Comparison of ENCODE assay signal across 30 cellular contexts in the genomic region with DNA sequence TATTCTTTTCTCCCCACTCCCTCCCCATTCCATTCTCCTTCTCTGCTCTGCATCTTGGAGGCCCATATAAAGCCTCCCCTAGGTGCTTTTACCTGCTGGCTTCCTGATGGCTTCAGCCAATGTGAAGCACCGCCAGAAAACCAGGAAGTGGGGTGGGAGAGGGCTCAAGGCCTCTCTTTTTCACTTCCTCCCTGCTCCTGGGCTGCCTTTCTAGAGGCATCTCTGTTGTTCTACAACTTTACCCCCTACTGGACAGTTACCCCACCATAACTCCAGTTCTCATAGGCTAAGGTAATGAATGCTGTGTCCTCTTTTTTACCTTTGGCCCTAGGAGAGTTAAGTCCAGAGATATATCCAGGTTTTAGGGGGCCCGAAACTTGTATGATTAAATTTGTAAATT.
DNase-seq lines count a peak whose midpoint lies in the region; ATAC-seq, FAIRE-seq and TF ChIP-seq lines count a peak whose summit lies in the region.
"Had no signal": no experiment of that assay in that cellular context is flagged by ENCODE, and none has a peak within 500 bp of the region (broad histone marks: within the 10 kb centered on the region; RNA-seq: fewer than 3 reads in every experiment).

No MANE protein-coding gene starts in this region.

- H3K9me3 ChIP-seq in GM12878 (replicated peaks; ENCODE audit: control insufficient read depth, insufficient read depth, low read length) (no peaks in the 10 kb centered on the region), H9 (ENCODE audit: control insufficient read depth, low read depth, low read length) (no peaks in the 10 kb centered on the region), left ventricle myocardium inferior (replicated peaks) (no peaks in the 10 kb centered on the region)
- H3K9me3 ChIP-seq in CD4-positive, alpha-beta memory T cell (ENCODE audit: control insufficient read depth in 1 of 2, low read length in 2 of 2), result no peaks in the 10 kb centered on the region
- H3K9me3 ChIP-seq: esophagus squamous epithelium, gastrocnemius medialis, ovary, vagina had no signal

- H3T11ph ChIP-seq in H9 (ENCODE audit: low read length), result no peak overlapping the region

- no peak for TF ChIP-seq POLR2A in GM12891 (IDR thresholded peaks at IDR 0.05; ENCODE audit: low read depth, low read length)
- TF ChIP-seq POLR2A in GM12878 (IDR thresholded peaks at IDR 0.05; ENCODE audit: low read depth, low read length), result no peak

- ATAC-seq in GM21619 (IDR thresholded peaks at IDR 0.05; ENCODE audit: unreplicated experiment) (peak; percentile 57), GM12878 (peak; percentile 33; the same call in 1 of the 3 replicates)
- ATAC-seq: activated CD8-positive, alpha-beta memory T cell treated with anti-CD3 and anti-CD28 coated beads, Interleukin-2, amount 10 ng/mL, durations not matched to agents 7 days and 5 days; gastrocnemius medialis; left lobe of liver; natural killer cell treated with Interleukin-12 subunit alpha and Interleukin-12 subunit beta and Interleukin-15 and Interleukin-18, amount 100 ng/mL, for 72 hours; sciatic nerve; SK-N-SH treated with all-trans-retinoic acid at 6 μM for 48 hours had no signal

- no peaks in the 10 kb centered on the region for H3K4me1 Mint-ChIP-seq in CD4-positive, alpha-beta memory T cell
- H3K4me1 Mint-ChIP-seq in H9, result peaks cover 20 to 21% of the 10 kb centered on the region in 2 experiments
- H3K4me1 Mint-ChIP-seq: activated CD8-positive, alpha-beta memory T cell treated with anti-CD3 and anti-CD28 coated beads, Interleukin-2, amount 10 ng/mL, durations not matched to agents 7 days and 5 days; immature natural killer cell had no signal

- no peak overlapping the region for H3K4me3 Mint-ChIP-seq in CD4-positive, alpha-beta memory T cell
- H3K4me3 Mint-ChIP-seq in H9, result no peak overlapping the region
- H3K4me3 Mint-ChIP-seq: activated CD8-positive, alpha-beta memory T cell treated with anti-CD3 and anti-CD28 coated beads, Interleukin-2, amount 10 ng/mL, durations not matched to agents 7 days and 5 days; immature natural killer cell; natural killer cell treated with Interleukin-12 subunit alpha and Interleukin-12 subunit beta and Interleukin-15 and Interleukin-18, amount 100 ng/mL, for 72 hours had no signal

- H3K27me3 Mint-ChIP-seq in CD4-positive, alpha-beta memory T cell, result no peaks in the 10 kb centered on the region
- no peaks in the 10 kb centered on the region for H3K27me3 Mint-ChIP-seq in H9 (ENCODE audit: low read depth)
- H3K27me3 Mint-ChIP-seq: activated CD8-positive, alpha-beta memory T cell treated with anti-CD3 and anti-CD28 coated beads, Interleukin-2, amount 10 ng/mL, durations not matched to agents 7 days and 5 days; natural killer cell treated with Interleukin-12 subunit alpha and Interleukin-12 subunit beta and Interleukin-15 and Interleukin-18, amount 100 ng/mL, for 72 hours had no signal

- CTCF ChIA-PET in GM12878 (lab: Yijun Ruan, JAX), result no interaction called here
- CTCF ChIA-PET in CD4-positive, alpha-beta memory T cell (lab: Charles Lee; ENCODE audit: partially characterized antibody), result no interaction called here

- in situ Hi-C loops in GM12878 (cut with MboI), result no loop called here

- TF ChIP-seq CTCF in GM12878 (IDR thresholded peaks at IDR 0.05 in 2 of 3, conservative IDR thresholded peaks at IDR 0.05 in 1 of 3; ENCODE audit: control insufficient read depth in 2 of 3, extremely low read depth in 1 of 3, insufficient read depth in 1 of 3, low read depth in 3 of 3, low read length in 3 of 3), result no peak
- no peak for TF ChIP-seq CTCF in H9 (conservative IDR thresholded peaks at IDR 0.05)
- TF ChIP-seq CTCF in left ventricle myocardium inferior (IDR thresholded peaks at IDR 0.05; ENCODE audit: borderline replicate concordance), result no peak

- H3K9ac ChIP-seq in GM12878 (ENCODE audit: control insufficient read depth, insufficient read depth, low read length), result no peak overlapping the region
- no peak overlapping the region for H3K9ac ChIP-seq in H9 (ENCODE audit: extremely low read depth, insufficient read length, low read length)
- H3K9ac ChIP-seq: BLaER1 treated with 17β-estradiol and CSF1 and Interleukin-3, amounts not matched to agents 10 nM and 100 nM had no signal

- H3K79me2 ChIP-seq in GM12878 (ENCODE audit: control insufficient read depth, insufficient read depth, low read length) (no peaks in the 10 kb centered on the region), H9 (ENCODE audit: insufficient read depth, low read length) (no peaks in the 10 kb centered on the region)

- H4K20me1 ChIP-seq in GM12878 (ENCODE audit: control insufficient read depth, insufficient read depth), result no peaks in the 10 kb centered on the region
- no peaks in the 10 kb centered on the region for H4K20me1 ChIP-seq in H9 (ENCODE audit: control insufficient read depth, insufficient read depth, insufficient read length)
- H4K20me1 ChIP-seq: BLaER1 treated with 17β-estradiol and CSF1 and Interleukin-3, amounts not matched to agents 10 nM and 100 nM had no signal

- H3K79me1 ChIP-seq in H9 (ENCODE audit: insufficient read depth, low read depth, low read length, poor library complexity, severe bottlenecking), result no peaks in the 10 kb centered on the region

- H2BK5ac ChIP-seq in H9 (ENCODE audit: insufficient read length, low read length), result no peak overlapping the region

- no peak overlapping the region for H2BK12ac ChIP-seq in H9 (ENCODE audit: insufficient read length, low read depth, low read length)

- 47% methylated on average over 2 of the region's 2 CpGs for WGBS in GM12878 (ENCODE audit: insufficient coverage, insufficient replicate concordance, low lambda C conversion rate, missing lambda C conversion rate)
- WGBS in H9 (ENCODE audit: extremely low coverage, insufficient read length, low lambda C conversion rate), result no CpG with 5 or more reads among the region's 2 CpGs

- H4K8ac ChIP-seq in H9 (replicated peaks; ENCODE audit: insufficient read length, low read depth, low read length), result no peak overlapping the region

- H2BK120ac ChIP-seq in H9 (ENCODE audit: low read depth, low read length, poor library complexity, severe bottlenecking), result no peak overlapping the region

- H2AK5ac ChIP-seq in H9 (ENCODE audit: insufficient read length, low read length), result no peak overlapping the region

- no peak overlapping the region for H3K4ac ChIP-seq in H9 (ENCODE audit: low read depth, low read length)

- H3K27me3 ChIP-seq in GM12878 (replicated peaks in 1 of 2; ENCODE audit: control insufficient read depth in 2 of 2, insufficient read depth in 2 of 2, low read length in 1 of 2) (no peaks in the 10 kb centered on the region), H9 (ENCODE audit: insufficient read depth, low read length) (no peaks in the 10 kb centered on the region), left ventricle myocardium inferior (ENCODE audit: low read depth) (no peaks in the 10 kb centered on the region)
- no peaks in the 10 kb centered on the region for H3K27me3 ChIP-seq in CD4-positive, alpha-beta memory T cell (ENCODE audit: insufficient read depth, low read length)
- H3K27me3 ChIP-seq: BLaER1 treated with 17β-estradiol and CSF1 and Interleukin-3, amounts not matched to agents 10 nM and 100 nM; esophagus squamous epithelium; gastrocnemius medialis; ovary; vagina had no signal

- no peaks in the 10 kb centered on the region for H3K36me3 Mint-ChIP-seq in CD4-positive, alpha-beta memory T cell
- H3K36me3 Mint-ChIP-seq in H9 (ENCODE audit: insufficient read depth in 1 of 3, low read depth in 3 of 3), result no peaks in the 10 kb centered on the region; a peak in 1 of 7 replicates
- H3K36me3 Mint-ChIP-seq: activated CD8-positive, alpha-beta memory T cell treated with anti-CD3 and anti-CD28 coated beads, Interleukin-2, amount 10 ng/mL, durations not matched to agents 7 days and 5 days; natural killer cell treated with Interleukin-12 subunit alpha and Interleukin-12 subunit beta and Interleukin-15 and Interleukin-18, amount 100 ng/mL, for 72 hours had no signal

- H3K14ac ChIP-seq in H9 (ENCODE audit: insufficient read depth, low read length), result no peak overlapping the region

- no peak overlapping the region for H2BK15ac ChIP-seq in H9 (ENCODE audit: low read depth, low read length)

- POLR2A ChIA-PET in GM12878 (lab: Charles Lee), result no interaction called here
- POLR2A ChIA-PET in CD4-positive, alpha-beta memory T cell (lab: Charles Lee; ENCODE audit: partially characterized antibody), result no interaction called here

- SMC1A ChIA-PET in GM12878 (lab: Charles Lee; ENCODE audit: uncharacterized antibody, unreplicated experiment), result no interaction called here

- no peak for TF ChIP-seq RAD21 in GM12878 (IDR thresholded peaks at IDR 0.05; ENCODE audit: insufficient read depth, low read depth, low read length)

- no peak for DNase-seq in GM12891 (ENCODE audit: insufficient read length, low spot score)
- DNase-seq in NAMALWA (ENCODE audit: low spot score), result peak; percentile 21
- DNase-seq in GM12878 (ENCODE audit: low read depth, low spot score), result no peak
- no peak for DNase-seq in CD4-positive, alpha-beta memory T cell
- DNase-seq in H9, result no peak
- DNase-seq in left ventricle myocardium inferior, result no peak
- DNase-seq in NCI-H748 (lab: John Stamatoyannopoulos, UW; ENCODE audit: unreplicated experiment), result no peak
- DNase-seq: activated CD4-positive, alpha-beta T cell treated with anti-CD3 and anti-CD28 coated beads, Interleukin-2, amount 50 U/mL, for 1 hour; activated CD8-positive, alpha-beta memory T cell treated with anti-CD3 and anti-CD28 coated beads, Interleukin-2, amount 10 ng/mL, durations not matched to agents 7 days and 5 days; activated naive CD4-positive, alpha-beta T cell treated with anti-CD3 and anti-CD28 coated beads, Interleukin-2, amount 50 U/mL, for 16 hours; esophagus squamous epithelium; gastrocnemius medialis; H7; hippocampal formation; immature natural killer cell; NCI-H2171; NCI-H526; OCI-M1; ovary; stimulated activated CD4-positive, alpha-beta T cell treated with anti-CD3 and anti-CD28 coated beads, Interleukin-4, amount 100 ng/mL, for 4 hours; stimulated activated naive CD4-positive, alpha-beta T cell; WERI-Rb-1 had no signal

- H2AFZ ChIP-seq in GM12878 (ENCODE audit: control insufficient read depth, low read depth, low read length) (no peak overlapping the region), H9 (ENCODE audit: low read length) (no peak overlapping the region)

- H3K27ac ChIP-seq in GM12878 (ENCODE audit: control insufficient read depth, insufficient read depth) (no peak overlapping the region), H9 (ENCODE audit: insufficient read length, low read depth, low read length) (no peak overlapping the region), left ventricle myocardium inferior (replicated peaks) (no peak overlapping the region)
- H3K27ac ChIP-seq in CD4-positive, alpha-beta memory T cell (ENCODE audit: low read depth, low read length), result no peak overlapping the region
- H3K27ac ChIP-seq: BLaER1 treated with 17β-estradiol and CSF1 and Interleukin-3, amounts not matched to agents 10 nM and 100 nM; coronary artery; esophagus squamous epithelium; gastrocnemius medialis; ovary; vagina; WERI-Rb-1 had no signal

- no peak overlapping the region for H2BK20ac ChIP-seq in H9 (ENCODE audit: low read depth, low read length, poor library complexity, severe bottlenecking)

- H3K36me3 ChIP-seq in GM12878 (ENCODE audit: control insufficient read depth in 2 of 2, insufficient read depth in 2 of 2, low read length in 1 of 2) (no peaks in the 10 kb centered on the region), left ventricle myocardium inferior (no peaks in the 10 kb centered on the region)
- no peaks in the 10 kb centered on the region for H3K36me3 ChIP-seq in CD4-positive, alpha-beta memory T cell (ENCODE audit: insufficient read depth, low read length)
- H3K36me3 ChIP-seq: BLaER1 treated with 17β-estradiol and CSF1 and Interleukin-3, amounts not matched to agents 10 nM and 100 nM; esophagus squamous epithelium; gastrocnemius medialis; ovary; vagina; WERI-Rb-1 had no signal

- no peaks in the 10 kb centered on the region for H3K23me2 ChIP-seq in H9 (ENCODE audit: insufficient read length, low read depth, low read length, poor library complexity, severe bottlenecking)

- H3K4me3 ChIP-seq in GM12878, result no peak overlapping the region
- no peak overlapping the region for H3K4me3 ChIP-seq in CD4-positive, alpha-beta memory T cell (ENCODE audit: low read length in 2 of 2)
- H3K4me3 ChIP-seq in left ventricle myocardium inferior, result no peak overlapping the region
- H3K4me3 ChIP-seq: BLaER1 treated with 17β-estradiol and CSF1 and Interleukin-3, amounts not matched to agents 10 nM and 100 nM; coronary artery; esophagus squamous epithelium; gastrocnemius medialis; ovary; vagina had no signal

- RAD21 ChIA-PET in GM12878 (lab: Charles Lee; ENCODE audit: unreplicated experiment), result no interaction called here

- intact Hi-C loops in GM12878 (cut with micrococcal nuclease; ENCODE audit: unreplicated experiment), result no loop called here
- intact Hi-C loops in CD4-positive, alpha-beta memory T cell (cut with micrococcal nuclease), result no loop called here
- intact Hi-C loops in left ventricle myocardium inferior (cut with micrococcal nuclease), result no loop called here

- H4K91ac ChIP-seq in H9 (ENCODE audit: insufficient read length, low read depth, low read length), result no peak overlapping the region

- no TSS peak for BruUV-seq in GM12878 (replicated peaks; lab: Mats Ljungman, UMichigan)

- H4K5ac ChIP-seq in H9 (ENCODE audit: insufficient read length, low read depth, low read length), result no peak overlapping the region

- no peak overlapping the region for H3K4me2 ChIP-seq in GM12878 (ENCODE audit: control insufficient read depth, insufficient read depth)
- H3K4me2 ChIP-seq in H9 (ENCODE audit: insufficient read depth, insufficient read length, low read length), result no peak overlapping the region

- no peak for FAIRE-seq in GM12891 (lab: Jason Lieb, UNC)
- FAIRE-seq in GM12878 (lab: Jason Lieb, UNC), result no peak

- TF ChIP-seq EP300 in GM12878 (IDR thresholded peaks at IDR 0.05; ENCODE audit: borderline replicate concordance in 1 of 2, control insufficient read depth in 1 of 2, low read depth in 2 of 2, low read length in 2 of 2), result no peak

- H3K23ac ChIP-seq in H9 (ENCODE audit: insufficient read length, low read depth, low read length), result no peak overlapping the region

- H3K56ac ChIP-seq in H9 (ENCODE audit: insufficient read length, low read depth, low read length), result no peak overlapping the region

- H3K9me3 Mint-ChIP-seq in CD4-positive, alpha-beta memory T cell, result peaks cover 0 to 9% (median 0%) of the 10 kb centered on the region in 8 donors
- H3K9me3 Mint-ChIP-seq in H9, result no peaks in the 10 kb centered on the region

- H3K4me1 ChIP-seq in GM12878 (ENCODE audit: control insufficient read depth, insufficient read depth, low read length) (no peaks in the 10 kb centered on the region), H9 (ENCODE audit: insufficient read depth, low read length) (peaks cover 5% of the 10 kb centered on the region; the same call in 1 of the 2 replicates), left ventricle myocardium inferior (peaks cover 9% of the 10 kb centered on the region)
- H3K4me1 ChIP-seq in CD4-positive, alpha-beta memory T cell (ENCODE audit: insufficient read depth, low read length), result no peaks in the 10 kb centered on the region
- H3K4me1 ChIP-seq: esophagus squamous epithelium, vagina had no signal

- no peak overlapping the region for H3K18ac ChIP-seq in H9 (ENCODE audit: insufficient read length, low read depth, low read length)

- H3K27ac Mint-ChIP-seq in CD4-positive, alpha-beta memory T cell, result no peak overlapping the region
- H3K27ac Mint-ChIP-seq in H9, result no peak overlapping the region
- H3K27ac Mint-ChIP-seq: activated CD8-positive, alpha-beta memory T cell treated with anti-CD3 and anti-CD28 coated beads, Interleukin-2, amount 10 ng/mL, durations not matched to agents 7 days and 5 days; immature natural killer cell; natural killer cell treated with Interleukin-12 subunit alpha and Interleukin-12 subunit beta and Interleukin-15 and Interleukin-18, amount 100 ng/mL, for 72 hours had no signal
